ENCODE assay signal across 25 cellular contexts in the genomic region with DNA sequence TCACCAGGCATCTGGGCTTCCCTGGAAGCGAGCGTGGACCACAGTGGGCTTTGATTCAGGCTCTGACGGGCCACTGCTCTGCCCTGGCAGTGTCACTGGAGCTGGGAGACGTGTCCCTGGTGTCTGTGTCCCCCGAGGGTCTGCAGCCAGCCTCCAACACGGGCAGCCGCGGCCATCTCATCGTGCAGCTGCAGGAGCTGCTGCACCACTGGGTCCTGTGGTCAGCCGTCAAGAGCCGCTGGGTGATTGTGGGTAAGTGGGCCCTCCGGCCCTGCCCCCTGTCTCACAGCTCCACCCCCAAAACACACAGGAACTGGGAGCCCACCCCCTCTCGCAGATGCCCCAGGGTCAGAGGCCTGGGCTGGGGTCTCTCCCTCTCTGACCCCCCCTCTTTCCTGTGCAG. TPM values are rescaled to one million over a fixed set of nuclear protein-coding genes. Genes with fewer than 3 reads are reported as not detected.
DNase-seq lines count a peak whose midpoint lies in the region; ATAC-seq, FAIRE-seq and TF ChIP-seq lines count a peak whose summit lies in the region.
"Had no signal": no experiment of that assay in that cellular context is flagged by ENCODE, and none has a peak within 500 bp of the region (broad histone marks: within the 10 kb centered on the region; RNA-seq: fewer than 3 reads in every experiment).

No MANE protein-coding gene starts in this region.

- ATAC-seq in left lung (no peak), HG02840 (IDR thresholded peaks at IDR 0.05; ENCODE audit: low FRiP score, unreplicated experiment) (no peak)

- peak; percentile 20 for DNase-seq in activated T-cell treated with anti-CD3 and anti-CD28 coated beads, Interleukin-2, amount 50 U/mL, for 24 hours
- DNase-seq in activated T-cell treated with anti-CD3 and anti-CD28 coated beads, Interleukin-2, amount 50 U/mL, for 1 hour = no peak
- peak; percentile 4 for DNase-seq in WERI-Rb-1
- peak; percentile 20 to 68 for DNase-seq in left lung
- peak; percentile 7 to 47 for DNase-seq in tibial artery
- no peak for DNase-seq in GM12892 (ENCODE audit: insufficient read length)
- DNase-seq: 8988T; Calu3; CD8-positive, alpha-beta memory T cell; DMS153; GOT3; Karpas-422; MV-4-11; NCI-H1105 treated with DMSO at 0.1 percent for 48 hours; NCI-H2029 treated with DMSO at 0.1 percent for 48 hours; NCI-H226; NCI-H524; NCI-H774; OCI-M1; SHP77 had no signal

- H3K27me3 ChIP-seq in WERI-Rb-1 (ENCODE audit: insufficient read depth, low read depth, severe bottlenecking) (no peaks in the 10 kb centered on the region), left lung (no peaks in the 10 kb centered on the region), tibial artery (peaks cover 0 to 39% of the 10 kb centered on the region in 2 donors)

- no peak overlapping the region for H3K4me3 Mint-ChIP-seq in activated T-cell treated with anti-CD3 and anti-CD28 coated beads, Interleukin-2, amount 50 U/mL, for 24 hours
- H3K4me3 Mint-ChIP-seq: IgD-negative memory B cell had no signal

- FAIRE-seq in GM12892 (lab: Jason Lieb, UNC) = no peak
- FAIRE-seq: G401.6, GM18507 had no signal

- TF ChIP-seq POLR2A in GM12892 (IDR thresholded peaks at IDR 0.05; ENCODE audit: low read depth, low read length) = no peak

- no peak overlapping the region for H3K27ac Mint-ChIP-seq in activated T-cell treated with anti-CD3 and anti-CD28 coated beads, Interleukin-2, amount 50 U/mL, for 24 hours
- H3K27ac Mint-ChIP-seq: CD8-positive, alpha-beta memory T cell; IgD-negative memory B cell had no signal

- H3K36me3 ChIP-seq in WERI-Rb-1 = peaks cover 82% of the 10 kb centered on the region
- H3K36me3 ChIP-seq in left lung = no peaks in the 10 kb centered on the region
- H3K36me3 ChIP-seq in tibial artery = no peaks in the 10 kb centered on the region

- no peaks in the 10 kb centered on the region for H3K9me3 Mint-ChIP-seq in activated T-cell treated with anti-CD3 and anti-CD28 coated beads, Interleukin-2, amount 50 U/mL, for 24 hours
- H3K9me3 Mint-ChIP-seq: CD8-positive, alpha-beta memory T cell had no signal

- H3K4me3 ChIP-seq in WERI-Rb-1 (ENCODE audit: low read depth, low read length) (no peak overlapping the region), left lung (no peak overlapping the region), tibial artery (no peak overlapping the region)

- no peaks in the 10 kb centered on the region for H3K4me1 Mint-ChIP-seq in activated T-cell treated with anti-CD3 and anti-CD28 coated beads, Interleukin-2, amount 50 U/mL, for 24 hours (ENCODE audit: low read depth)
- H3K4me1 Mint-ChIP-seq: CD8-positive, alpha-beta memory T cell; IgD-negative memory B cell had no signal

- H3K27me3 Mint-ChIP-seq in activated T-cell treated with anti-CD3 and anti-CD28 coated beads, Interleukin-2, amount 50 U/mL, for 24 hours = no peaks in the 10 kb centered on the region

- H3K9me3 ChIP-seq in WERI-Rb-1 (ENCODE audit: severe bottlenecking) (no peaks in the 10 kb centered on the region), left lung (no peaks in the 10 kb centered on the region), tibial artery (no peaks in the 10 kb centered on the region)

- H3K27ac ChIP-seq in WERI-Rb-1 (no peak overlapping the region), left lung (no peak overlapping the region), tibial artery (no peak overlapping the region)
- H3K27ac ChIP-seq: C4-2B had no signal

- H3K4me1 ChIP-seq in left lung (no peaks in the 10 kb centered on the region), tibial artery (no peaks in the 10 kb centered on the region)

- TF ChIP-seq CTCF in WERI-Rb-1 (IDR thresholded peaks at IDR 0.05; ENCODE audit: low read depth, low read length) = no peak
- no peak for TF ChIP-seq CTCF in left lung (IDR thresholded peaks at IDR 0.05)
- TF ChIP-seq CTCF in tibial artery (IDR thresholded peaks at IDR 0.05) = no peak

- H3K36me3 Mint-ChIP-seq in activated T-cell treated with anti-CD3 and anti-CD28 coated beads, Interleukin-2, amount 50 U/mL, for 24 hours (ENCODE audit: low read depth) = no peaks in the 10 kb centered on the region
- H3K36me3 Mint-ChIP-seq: CD8-positive, alpha-beta memory T cell had no signal

- intact Hi-C loops in left lung (cut with DNase I) = no loop called here
- intact Hi-C loops in tibial artery (cut with DNase I; ENCODE audit: low total_unique reads) = no loop called here

RNA-seq across cellular contexts. Expression of gene DISP3, which starts 40.7 kb away (rescaled TPM):
- total RNA-seq in left lung = under 1 TPM; 0.05 to 0.12 TPM
- 0.06 TPM for polyA plus RNA-seq in GM12892 (2012; ENCODE audit: missing spikeins)
- polyA plus RNA-seq: IgD-negative memory B cell had no signal

Comparison
In these comparisons a context has a peak if more than half of its experiments do, and no peak if none do; other contexts are left out.
1. DNase-seq: peak in activated T-cell treated with anti-CD3 and anti-CD28 coated beads, Interleukin-2, amount 50 U/mL, for 24 hours (single experiment), WERI-Rb-1 (single experiment), left lung (2 of 2) and tibial artery (2 of 2); none in activated T-cell treated with anti-CD3 and anti-CD28 coated beads, Interleukin-2, amount 50 U/mL, for 1 hour (single experiment) and GM12892 (single experiment).